15 cellular contexts compared by ENCODE assay signal in genomic region chr13:75425216-75426009, GRCh38. TPM values are rescaled to one million over a fixed set of nuclear protein-coding genes. Genes with fewer than 3 reads are reported as not detected.
DNase-seq lines count a peak whose midpoint lies in the region; ATAC-seq and TF ChIP-seq lines count a peak whose summit lies in the region.
"Had no signal": no experiment of that assay in that cellular context is flagged by ENCODE, and none has a peak within 500 bp of the region (broad histone marks: within the 10 kb centered on the region; RNA-seq: fewer than 3 reads in every experiment).

No MANE protein-coding gene starts in this region.

- no peak overlapping the region for H3K4me2 ChIP-seq in mesendoderm (ENCODE audit: low read length)

- in situ Hi-C loops in KBM-7 (cut with MboI; ENCODE audit: low pct_unique_long_range_greater_than_20kb, low sequenced_read_pairs) = no loop called here

- no peak overlapping the region for H3K56ac ChIP-seq in mesendoderm (ENCODE audit: low read length)

- no peak overlapping the region for H3K9ac ChIP-seq in endodermal cell (ENCODE audit: extremely low read depth, low read length, poor library complexity, severe bottlenecking)
- H3K9ac ChIP-seq in mesendoderm (ENCODE audit: low read length) = no peak overlapping the region

- H3K18ac ChIP-seq in mesendoderm (ENCODE audit: low read length) = no peak overlapping the region

- H2BK120ac ChIP-seq in mesendoderm (ENCODE audit: low read depth, low read length) = no peak overlapping the region

- intact Hi-C loops in tibial artery (cut with DNase I; ENCODE audit: low total_unique reads) = no loop called here

- no peak overlapping the region for H3K27ac Mint-ChIP-seq in endodermal cell
- H3K27ac Mint-ChIP-seq: activated T-cell treated with anti-CD3 and anti-CD28 coated beads, Interleukin-2, amount 50 U/mL, for 24 hours; T-helper 17 cell had no signal

- H3K4ac ChIP-seq in mesendoderm (ENCODE audit: low read depth, low read length) = no peak overlapping the region

- no peak overlapping the region for H3K4me3 Mint-ChIP-seq in endodermal cell
- H3K4me3 Mint-ChIP-seq: activated T-cell treated with anti-CD3 and anti-CD28 coated beads, Interleukin-2, amount 50 U/mL, for 24 hours; T-helper 17 cell had no signal

- peak; percentile 26 for DNase-seq in GF-D8 (lab: John Stamatoyannopoulos, UW)
- peak; percentile 32 for DNase-seq in KBM-7
- no peak for DNase-seq in endodermal cell
- DNase-seq in kidney tubule cell (ENCODE audit: low spot score) = no peak
- no peak for DNase-seq in mesendoderm
- DNase-seq in tibial artery = no peak
- DNase-seq: ACHN; activated T-cell treated with anti-CD3 and anti-CD28 coated beads, Interleukin-2, amount 50 U/mL, for 24 hours; NCI-H1092; NK-92 treated with Interleukin-12 subunit alpha and Interleukin-12 subunit beta, amount 100 ng/mL, for 24 hours; stimulated activated CD4-positive, alpha-beta T cell treated with anti-CD3 and anti-CD28 coated beads, Interleukin-2, amount 100 ng/mL, for 24 hours; T-helper 17 cell had no signal

- H3K27me3 Mint-ChIP-seq in endodermal cell (ENCODE audit: insufficient read depth) = peaks cover 2% of the 10 kb centered on the region

- 100% methylated on average over 1 of the region's 3 CpGs; no CpG with 5 or more reads in 1 of the 2 experiments for WGBS in endodermal cell (ENCODE audit: insufficient coverage in 1 of 2, insufficient read length in 1 of 2), 2 experiments
- WGBS in mesendoderm (ENCODE audit: extremely low coverage, insufficient coverage, low lambda C conversion rate) = no CpG with 5 or more reads among the region's 3 CpGs

- H3K9me3 Mint-ChIP-seq in endodermal cell = no peaks in the 10 kb centered on the region
- H3K9me3 Mint-ChIP-seq: activated T-cell treated with anti-CD3 and anti-CD28 coated beads, Interleukin-2, amount 50 U/mL, for 24 hours had no signal

- H3K23ac ChIP-seq in mesendoderm (ENCODE audit: low read length) = no peak overlapping the region

- H3K4me1 ChIP-seq in endodermal cell (ENCODE audit: control insufficient read depth, insufficient read depth, low read length) = no peaks in the 10 kb centered on the region
- H3K4me1 ChIP-seq in mesendoderm (ENCODE audit: control insufficient read depth, low read depth, low read length) = peaks cover 1% of the 10 kb centered on the region
- no peaks in the 10 kb centered on the region for H3K4me1 ChIP-seq in tibial artery

- no peak overlapping the region for H4K5ac ChIP-seq in mesendoderm (ENCODE audit: low read length)

- H2BK5ac ChIP-seq in mesendoderm (ENCODE audit: low read length) = no peak overlapping the region

- TF ChIP-seq CTCF in endodermal cell (conservative IDR thresholded peaks at IDR 0.05) (no peak), tibial artery (IDR thresholded peaks at IDR 0.05) (no peak)

- H3K4me3 ChIP-seq in endodermal cell (ENCODE audit: low read length) (no peak overlapping the region), mesendoderm (ENCODE audit: low read length) (no peak overlapping the region), tibial artery (no peak overlapping the region)
- H3K4me3 ChIP-seq: thoracic aorta had no signal

- H4K8ac ChIP-seq in mesendoderm (ENCODE audit: low read depth, low read length) = no peak overlapping the region

- H3K79me2 ChIP-seq in mesendoderm (ENCODE audit: control insufficient read depth, insufficient read depth, low read length) = no peaks in the 10 kb centered on the region

- H3K36me3 Mint-ChIP-seq in endodermal cell (ENCODE audit: low read depth) = no peaks in the 10 kb centered on the region

- peaks cover 2% of the 10 kb centered on the region for H3K4me1 Mint-ChIP-seq in endodermal cell
- H3K4me1 Mint-ChIP-seq: T-helper 17 cell had no signal

- no peak overlapping the region for H2BK15ac ChIP-seq in mesendoderm (replicated peaks; ENCODE audit: low read depth)

- H3K79me1 ChIP-seq in mesendoderm (ENCODE audit: low read length) = peaks cover 2% of the 10 kb centered on the region

- ATAC-seq in GM19438 (IDR thresholded peaks at IDR 0.05; ENCODE audit: low read depth, unreplicated experiment) (peak; percentile 52), HG02884 (IDR thresholded peaks at IDR 0.05; ENCODE audit: unreplicated experiment) (peak; percentile 89)
- ATAC-seq: T-helper 17 cell had no signal

- no peak overlapping the region for H2AK5ac ChIP-seq in mesendoderm (ENCODE audit: low read length)

- H3K9me3 ChIP-seq in endodermal cell (ENCODE audit: control insufficient read depth, low read length) (no peaks in the 10 kb centered on the region), tibial artery (no peaks in the 10 kb centered on the region)
- H3K9me3 ChIP-seq: thoracic aorta had no signal

- H3K27me3 ChIP-seq in endodermal cell (ENCODE audit: control insufficient read depth, insufficient read depth, low read length, poor library complexity, severe bottlenecking) (no peaks in the 10 kb centered on the region), mesendoderm (ENCODE audit: insufficient read depth, low read length, poor library complexity) (no peaks in the 10 kb centered on the region), tibial artery (no peaks in the 10 kb centered on the region)

- no peaks in the 10 kb centered on the region for H3K36me3 ChIP-seq in endodermal cell (ENCODE audit: control insufficient read depth, insufficient read depth, low read length)
- no peaks in the 10 kb centered on the region for H3K36me3 ChIP-seq in mesendoderm (ENCODE audit: control insufficient read depth, insufficient read depth, low read length)
- no peaks in the 10 kb centered on the region for H3K36me3 ChIP-seq in tibial artery
- H3K36me3 ChIP-seq: thoracic aorta had no signal

- H3K27ac ChIP-seq in endodermal cell (ENCODE audit: low read depth, low read length) = no peak overlapping the region
- H3K27ac ChIP-seq in mesendoderm (ENCODE audit: low read depth, low read length) = no peak overlapping the region
- no peak overlapping the region for H3K27ac ChIP-seq in tibial artery
- H3K27ac ChIP-seq: thoracic aorta had no signal

RNA-seq across cellular contexts. Expression of gene TBC1D4, which starts 56.6 kb away (rescaled TPM):
- total RNA-seq in endodermal cell = 1 to 10 TPM; 3.2 to 4.7 TPM
- polyA plus RNA-seq in endodermal cell (2013, experiment 1 of 2) = 11.9 TPM
- polyA plus RNA-seq in endodermal cell (2013, experiment 2 of 2) = 11.1 TPM
- 18.9 TPM for polyA plus RNA-seq in mesendoderm (2013, experiment 1 of 2)
- 17.9 TPM for polyA plus RNA-seq in mesendoderm (2013, experiment 2 of 2)

Comparison
In these comparisons a context has a peak if more than half of its experiments do, and no peak if none do; other contexts are left out.
1. DNase-seq: peak in GF-D8 (single experiment) and KBM-7 (single experiment); none in endodermal cell (single experiment), kidney tubule cell (single experiment), mesendoderm (single experiment) and tibial artery (0 of 2).